In genomic region chr21:46323227-46323709, GRCh38 we compare ENCODE assay signal across 8 cellular contexts. TPM values are rescaled to one million over a fixed set of nuclear protein-coding genes. Genes with fewer than 3 reads are reported as not detected.
DNase-seq lines count a peak whose midpoint lies in the region; ATAC-seq and TF ChIP-seq lines count a peak whose summit lies in the region.

No MANE protein-coding gene starts in this region.

- H3K27ac ChIP-seq in naive thymus-derived CD4-positive, alpha-beta T cell (ENCODE audit: low read depth, low read length) = peak overlapping the region; percentile 59

- TF ChIP-seq CTCF in BJ (IDR thresholded peaks at IDR 0.05; ENCODE audit: insufficient read depth, low read depth, low read length) = no peak

- peak overlapping the region; percentile 64 for H3K4me3 ChIP-seq in BJ (ENCODE audit: low read depth, low read length)
- peak overlapping the region; percentile 98 for H3K4me3 ChIP-seq in naive thymus-derived CD4-positive, alpha-beta T cell (ENCODE audit: low read length)

- H3K9me3 Mint-ChIP-seq in dendritic cell treated with granulocyte-macrophage colony-stimulating factor and Interleukin-4, amounts not matched to agents 40 ng/mL and 50 ng/mL, for 4 days = no peaks in the 10 kb centered on the region
- peaks cover 0 to 2% (median 0%) of the 10 kb centered on the region in 11 donors for H3K9me3 Mint-ChIP-seq in naive thymus-derived CD4-positive, alpha-beta T cell

- peaks cover 28% of the 10 kb centered on the region for H3K36me3 Mint-ChIP-seq in dendritic cell treated with granulocyte-macrophage colony-stimulating factor and Interleukin-4, amounts not matched to agents 40 ng/mL and 50 ng/mL, for 4 days (ENCODE audit: low read depth)
- H3K36me3 Mint-ChIP-seq in naive thymus-derived CD4-positive, alpha-beta T cell = peaks cover 0 to 11% (median 3%) of the 10 kb centered on the region in 5 donors

- ATAC-seq in GM19324 (IDR thresholded peaks at IDR 0.05; ENCODE audit: low FRiP score, unreplicated experiment) (peak; percentile 11), GM21447 (IDR thresholded peaks at IDR 0.05; ENCODE audit: unreplicated experiment) (no peak)
- no peak for ATAC-seq in naive thymus-derived CD4-positive, alpha-beta T cell

- H3K4me1 Mint-ChIP-seq in dendritic cell treated with granulocyte-macrophage colony-stimulating factor and Interleukin-4, amounts not matched to agents 40 ng/mL and 50 ng/mL, for 4 days (ENCODE audit: low read depth) = peaks cover 45% of the 10 kb centered on the region
- peaks cover 14 to 44% (median 33%) of the 10 kb centered on the region in 7 donors for H3K4me1 Mint-ChIP-seq in naive thymus-derived CD4-positive, alpha-beta T cell

- H3K4me3 Mint-ChIP-seq in dendritic cell treated with granulocyte-macrophage colony-stimulating factor and Interleukin-4, amounts not matched to agents 40 ng/mL and 50 ng/mL, for 4 days = peak overlapping the region; percentile 98
- H3K4me3 Mint-ChIP-seq in naive thymus-derived CD4-positive, alpha-beta T cell = peak overlapping the region; percentile 90 to 98 (median 96)

- H3K27me3 Mint-ChIP-seq in dendritic cell treated with granulocyte-macrophage colony-stimulating factor and Interleukin-4, amounts not matched to agents 40 ng/mL and 50 ng/mL, for 4 days = no peaks in the 10 kb centered on the region
- no peaks in the 10 kb centered on the region for H3K27me3 Mint-ChIP-seq in naive thymus-derived CD4-positive, alpha-beta T cell

- peaks cover 6% of the 10 kb centered on the region for H3K36me3 ChIP-seq in BJ (ENCODE audit: control insufficient read depth, insufficient read depth, low read length)
- peaks cover 0 to 11% (median 0%) of the 10 kb centered on the region in 3 experiments for H3K36me3 ChIP-seq in naive thymus-derived CD4-positive, alpha-beta T cell (ENCODE audit: control insufficient read depth in 2 of 3, insufficient read depth in 3 of 3, low read length in 3 of 3)

- no peaks in the 10 kb centered on the region for H3K9me3 ChIP-seq in naive thymus-derived CD4-positive, alpha-beta T cell (ENCODE audit: control insufficient read depth in 2 of 3, low read length in 3 of 3)

- POLR2A ChIA-PET in BJ (lab: Charles Lee) = no interaction called here
- POLR2A ChIA-PET in naive thymus-derived CD4-positive, alpha-beta T cell (lab: Charles Lee) = interaction anchor here (1.2 kb wide), 1 partner anchor 88 kb away, joined by 3 read pairs; no protein-coding TSS in a partner anchor

- no peaks in the 10 kb centered on the region for H3K27me3 ChIP-seq in BJ (ENCODE audit: control insufficient read depth, insufficient read depth, low read length)
- no peaks in the 10 kb centered on the region for H3K27me3 ChIP-seq in naive thymus-derived CD4-positive, alpha-beta T cell (ENCODE audit: control insufficient read depth in 2 of 2, insufficient read depth in 2 of 2, low read length in 2 of 2)

- CTCF ChIA-PET in BJ (lab: Yijun Ruan, JAX) = no interaction called here
- CTCF ChIA-PET in naive thymus-derived CD4-positive, alpha-beta T cell (lab: Charles Lee) = no interaction called here

- intact Hi-C loops in dendritic cell treated with granulocyte-macrophage colony-stimulating factor and Interleukin-4, amounts not matched to agents 40 ng/mL and 50 ng/mL, for 4 days (cut with micrococcal nuclease) = no loop called here
- intact Hi-C loops in naive thymus-derived CD4-positive, alpha-beta T cell (cut with micrococcal nuclease) = loop anchor here (5.0 kb wide), 2 partner anchors 134 to 731 kb away; partner anchors contain the start of gene DIP2A (in 1 of the 2)

- peaks cover 0 to 16% of the 10 kb centered on the region in 2 donors for H3K4me1 ChIP-seq in naive thymus-derived CD4-positive, alpha-beta T cell (ENCODE audit: control insufficient read depth in 2 of 2, insufficient read depth in 2 of 2, low read length in 2 of 2)

- peak overlapping the region; percentile 98 for H3K27ac Mint-ChIP-seq in dendritic cell treated with granulocyte-macrophage colony-stimulating factor and Interleukin-4, amounts not matched to agents 40 ng/mL and 50 ng/mL, for 4 days
- peak overlapping the region in 8 of 9 donors; percentile 15 to 97 (median 54) for H3K27ac Mint-ChIP-seq in naive thymus-derived CD4-positive, alpha-beta T cell

- no peak for DNase-seq in BJ (ENCODE audit: low read depth)
- DNase-seq in NAMALWA (ENCODE audit: low spot score) = peak; percentile 35
- no peak for DNase-seq in naive thymus-derived CD4-positive, alpha-beta T cell
- DNase-seq in activated CD4-positive, CD25-positive, alpha-beta regulatory T cell treated with anti-CD3 and anti-CD28 coated beads, Interleukin-2, amount 50 U/mL, for 72 hours = no peak
- no peak for DNase-seq in AML-193 (lab: John Stamatoyannopoulos, UW)

RNA-seq across cellular contexts. Expression of gene C21orf58, which starts 0.4 kb away (rescaled TPM):
- polyA plus RNA-seq in BJ (2011; rRNA removed) = 2.5 and 4.1 TPM in 2 replicates
- polyA minus RNA-seq in BJ (2011; rRNA and poly(A)+ RNA removed) = 5.2 and 5.4 TPM in 2 replicates
- 10 to 100 TPM in 1 of 5 experiments, 1 to 10 TPM in 4; 5.0 to 38.4 (median 9.0) TPM for total RNA-seq in naive thymus-derived CD4-positive, alpha-beta T cell
- 1 to 10 TPM in 1 of 2 donors, under 1 TPM in 1; 0.59 to 1.0 TPM for polyA plus RNA-seq in naive thymus-derived CD4-positive, alpha-beta T cell

RNA-seq across cellular contexts. Expression of gene PCNT, which starts 0.7 kb away (rescaled TPM):
- 8.2 and 11.0 TPM in 2 replicates for polyA plus RNA-seq in BJ (2011; rRNA removed)
- 12.1 and 16.4 TPM in 2 replicates for polyA minus RNA-seq in BJ (2011; rRNA and poly(A)+ RNA removed)
- total RNA-seq in naive thymus-derived CD4-positive, alpha-beta T cell = 10 to 100 TPM; 53.3 to 68.2 (median 56.2) TPM
- 10 to 100 TPM; 13.7 to 29.6 TPM for polyA plus RNA-seq in naive thymus-derived CD4-positive, alpha-beta T cell

RNA-seq across cellular contexts. Expression of gene YBEY, which starts 37.1 kb away (rescaled TPM):
- polyA plus RNA-seq in BJ (2011; rRNA removed) = 15.8 and 22.7 TPM in 2 replicates
- polyA minus RNA-seq in BJ (2011; rRNA and poly(A)+ RNA removed) = 3.5 and 4.5 TPM in 2 replicates
- 10 to 100 TPM in 4 of 5 experiments, 1 to 10 TPM in 1; 8.8 to 16.7 (median 15.6) TPM for total RNA-seq in naive thymus-derived CD4-positive, alpha-beta T cell
- polyA plus RNA-seq in naive thymus-derived CD4-positive, alpha-beta T cell = 10 to 100 TPM; 12.3 to 20.1 TPM

RNA-seq across cellular contexts. Expression of gene MCM3AP, which starts 37.9 kb away (rescaled TPM):
- polyA plus RNA-seq in BJ (2011; rRNA removed) = 31.5 and 31.6 TPM in 2 replicates
- polyA minus RNA-seq in BJ (2011; rRNA and poly(A)+ RNA removed) = 47.5 and 48.1 TPM in 2 replicates
- 100 to 1,000 TPM; 121 to 175 (median 144) TPM for total RNA-seq in naive thymus-derived CD4-positive, alpha-beta T cell
- 10 to 100 TPM; 37.3 to 90.6 TPM for polyA plus RNA-seq in naive thymus-derived CD4-positive, alpha-beta T cell
